10 cellular contexts compared by ENCODE assay signal in genomic region chr12:123391546-123392343, GRCh38. TPM values are rescaled to one million over a fixed set of nuclear protein-coding genes. Genes with fewer than 3 reads are reported as not detected.
DNase-seq lines count a peak whose midpoint lies in the region; TF ChIP-seq lines count a peak whose summit lies in the region.
"Had no signal": no experiment of that assay in that cellular context is flagged by ENCODE, and none has a peak within 500 bp of the region (broad histone marks: within the 10 kb centered on the region; RNA-seq: fewer than 3 reads in every experiment).

No MANE protein-coding gene starts in this region.

- peaks cover 53 to 62% of the 10 kb centered on the region in 2 donors for H3K36me3 ChIP-seq in ascending aorta
- peaks cover 36 to 38% of the 10 kb centered on the region in 2 donors for H3K36me3 ChIP-seq in thyroid gland

- WGBS in thyroid gland, 2 donors, result 45 to 49% methylated on average over 7 to 8 of the region's 8 CpGs

- H3K4me1 ChIP-seq in ascending aorta, result peaks cover 8 to 48% of the 10 kb centered on the region in 2 donors
- H3K4me1 ChIP-seq in thyroid gland, result peaks cover 36 to 38% of the 10 kb centered on the region in 2 donors

- TF ChIP-seq CTCF in ascending aorta (IDR thresholded peaks at IDR 0.05) (no peak), thyroid gland (IDR thresholded peaks at IDR 0.05) (no peak)

- intact Hi-C loops in activated naive CD4-positive, alpha-beta T cell treated with anti-CD3 and anti-CD28 coated beads for 36 hours (cut with micrococcal nuclease), result no loop called here
- intact Hi-C loops in ascending aorta (cut with DNase I) (loop anchor here (2.0 kb wide), 1 partner anchor 19 kb away; no protein-coding TSS in a partner anchor), thyroid gland (cut with DNase I) (no loop called here)

- H3K27me3 ChIP-seq in ascending aorta (no peaks in the 10 kb centered on the region), thyroid gland (no peaks in the 10 kb centered on the region)

- no peak overlapping the region for H3K27ac Mint-ChIP-seq in activated naive CD4-positive, alpha-beta T cell treated with anti-CD3 and anti-CD28 coated beads, Interleukin-2, amount 50 U/mL, for 24 hours
- no peak overlapping the region for H3K27ac Mint-ChIP-seq in activated naive CD4-positive, alpha-beta T cell treated with anti-CD3 and anti-CD28 coated beads for 36 hours

- no peaks in the 10 kb centered on the region for H3K9me3 Mint-ChIP-seq in activated naive CD4-positive, alpha-beta T cell treated with anti-CD3 and anti-CD28 coated beads, Interleukin-2, amount 50 U/mL, for 24 hours
- no peaks in the 10 kb centered on the region for H3K9me3 Mint-ChIP-seq in activated naive CD4-positive, alpha-beta T cell treated with anti-CD3 and anti-CD28 coated beads for 36 hours

- H3K27ac ChIP-seq in ascending aorta (peak overlapping the region; percentile 42 to 75), thyroid gland (peak overlapping the region; percentile 57 to 85 (median 64))

- H3K4me3 Mint-ChIP-seq in activated naive CD4-positive, alpha-beta T cell treated with anti-CD3 and anti-CD28 coated beads, Interleukin-2, amount 50 U/mL, for 24 hours, result peak overlapping the region; percentile 30
- H3K4me3 Mint-ChIP-seq in activated naive CD4-positive, alpha-beta T cell treated with anti-CD3 and anti-CD28 coated beads for 36 hours, result no peak overlapping the region

- peak in 1 of 2 donors; percentile 27 for TF ChIP-seq POLR2A in thyroid gland (IDR thresholded peaks at IDR 0.05)

- H3K9me3 ChIP-seq in ascending aorta, result no peaks in the 10 kb centered on the region
- no peaks in the 10 kb centered on the region for H3K9me3 ChIP-seq in thyroid gland

- CTCF ChIA-PET in activated naive CD4-positive, alpha-beta T cell treated with anti-CD3 and anti-CD28 coated beads for 36 hours (lab: Charles Lee), result interaction anchor here (0.6 to 1.8 kb wide), 3 partner anchors 30 to 190 kb away, joined by 3 to 5 read pairs (median 3); no protein-coding TSS in a partner anchor

- H3K27me3 Mint-ChIP-seq in activated naive CD4-positive, alpha-beta T cell treated with anti-CD3 and anti-CD28 coated beads, Interleukin-2, amount 50 U/mL, for 24 hours, result no peaks in the 10 kb centered on the region
- no peaks in the 10 kb centered on the region for H3K27me3 Mint-ChIP-seq in activated naive CD4-positive, alpha-beta T cell treated with anti-CD3 and anti-CD28 coated beads for 36 hours (ENCODE audit: low read depth)

- H3K4me3 ChIP-seq in ascending aorta (peak overlapping the region in 1 of 2 donors; percentile 89), thyroid gland (replicated peaks in 1 of 3) (no peak overlapping the region)

- H3K4me1 Mint-ChIP-seq in activated naive CD4-positive, alpha-beta T cell treated with anti-CD3 and anti-CD28 coated beads, Interleukin-2, amount 50 U/mL, for 24 hours, result peaks cover 39% of the 10 kb centered on the region
- H3K4me1 Mint-ChIP-seq in activated naive CD4-positive, alpha-beta T cell treated with anti-CD3 and anti-CD28 coated beads for 36 hours (ENCODE audit: low read depth), result peaks cover 29% of the 10 kb centered on the region

- H3K36me3 Mint-ChIP-seq in activated naive CD4-positive, alpha-beta T cell treated with anti-CD3 and anti-CD28 coated beads, Interleukin-2, amount 50 U/mL, for 24 hours, result peaks cover 3% of the 10 kb centered on the region
- peaks cover 43% of the 10 kb centered on the region for H3K36me3 Mint-ChIP-seq in activated naive CD4-positive, alpha-beta T cell treated with anti-CD3 and anti-CD28 coated beads for 36 hours (ENCODE audit: low read depth)

- DNase-seq in activated naive CD4-positive, alpha-beta T cell treated with anti-CD3 and anti-CD28 coated beads for 36 hours, result no peak
- no peak for DNase-seq in ascending aorta (ENCODE audit: low spot score in 2 of 2)
- DNase-seq in myocyte (ENCODE audit: low read depth), result peak; percentile 87
- peak; percentile 27 to 35 for DNase-seq in thyroid gland
- no peak for DNase-seq in DMS153 (lab: John Stamatoyannopoulos, UW)
- DNase-seq in cerebellar nuclear complex (lab: John Stamatoyannopoulos, UW), result no peak
- DNase-seq in stimulated activated CD4-positive, alpha-beta T cell treated with anti-CD3 and anti-CD28 coated beads, Interleukin-15, amount 100 ng/mL, for 24 hours, result no peak
- DNase-seq: HCEC 1CT, NCI-H524 treated with DMSO at 0.1 percent for 48 hours had no signal

RNA-seq across cellular contexts. Expression of gene KMT5A, which starts 7.8 kb away (rescaled TPM):
- total RNA-seq in activated naive CD4-positive, alpha-beta T cell treated with anti-CD3 and anti-CD28 coated beads for 36 hours, result 10 to 100 TPM; 54.0 to 55.1 TPM
- 16.8 TPM for total RNA-seq in ascending aorta
- 37.9 and 72.1 TPM in 2 replicates for total RNA-seq in myocyte
- polyA plus RNA-seq in myocyte (2012), result 48.1 TPM
- total RNA-seq in thyroid gland, result 10 to 100 TPM; 51.3 to 83.0 (median 67.2) TPM

RNA-seq across cellular contexts. Expression of gene SBNO1, which starts 27.1 kb away (rescaled TPM):
- total RNA-seq in activated naive CD4-positive, alpha-beta T cell treated with anti-CD3 and anti-CD28 coated beads for 36 hours, result 10 to 100 TPM; 40.4 to 43.0 TPM
- total RNA-seq in ascending aorta, result 9.8 TPM
- 30.7 and 34.0 TPM in 2 replicates for total RNA-seq in myocyte
- 11.5 TPM for polyA plus RNA-seq in myocyte (2012)
- total RNA-seq in thyroid gland, result 10 to 100 TPM; 32.4 to 50.3 (median 42.9) TPM

RNA-seq across cellular contexts. Expression of gene RILPL2, which starts 44.7 kb away (rescaled TPM):
- total RNA-seq in activated naive CD4-positive, alpha-beta T cell treated with anti-CD3 and anti-CD28 coated beads for 36 hours, result 1 to 10 TPM; 8.1 to 9.1 TPM
- total RNA-seq in ascending aorta (7.2 TPM), myocyte (1.7 and 1.8 TPM in 2 replicates), thyroid gland (10 to 100 TPM; 10.7 to 15.2 (median 12.7) TPM)
- polyA plus RNA-seq in myocyte (2012), result 2.7 TPM

Comparison
In these comparisons a context has a peak if more than half of its experiments do, and no peak if none do; other contexts are left out.
1. DNase-seq: peak in myocyte (single experiment) and thyroid gland (2 of 2); none in activated naive CD4-positive, alpha-beta T cell treated with anti-CD3 and anti-CD28 coated beads for 36 hours (single experiment), ascending aorta (0 of 2), DMS153 (single experiment), cerebellar nuclear complex (0 of 2) and stimulated activated CD4-positive, alpha-beta T cell treated with anti-CD3 and anti-CD28 coated beads, Interleukin-15, amount 100 ng/mL, for 24 hours (single experiment).